In genomic region chr9:70959366-70959765, GRCh38 we compare ENCODE assay signal across 22 cellular contexts.
DNase-seq lines count a peak whose midpoint lies in the region; ATAC-seq, FAIRE-seq and TF ChIP-seq lines count a peak whose summit lies in the region.
"Had no signal": no experiment of that assay in that cellular context is flagged by ENCODE, and none has a peak within 500 bp of the region (broad histone marks: within the 10 kb centered on the region; RNA-seq: fewer than 3 reads in every experiment).

No MANE protein-coding gene starts in this region.

- H3K9ac ChIP-seq in endodermal cell (ENCODE audit: extremely low read depth, low read length, poor library complexity, severe bottlenecking): no peak overlapping the region

- H3K4me1 ChIP-seq in endodermal cell (ENCODE audit: control insufficient read depth, insufficient read depth, low read length) (peaks cover 29% of the 10 kb centered on the region), heart left ventricle (peaks cover 0 to 6% (median 0%) of the 10 kb centered on the region in 12 donors), PC-9 (replicated peaks; ENCODE audit: insufficient read depth) (peaks cover 17% of the 10 kb centered on the region)
- H3K4me1 ChIP-seq: BE2C had no signal

- H3F3A ChIP-seq in PC-9 (ENCODE audit: insufficient read depth, low read depth): no peaks in the 10 kb centered on the region

- H3K27ac ChIP-seq in endodermal cell (ENCODE audit: low read depth, low read length): no peak overlapping the region
- no peak overlapping the region for H3K27ac ChIP-seq in heart left ventricle
- H3K27ac ChIP-seq in PC-9: no peak overlapping the region
- H3K27ac ChIP-seq: HL-60 had no signal

- no peaks in the 10 kb centered on the region for H3K9me3 Mint-ChIP-seq in endodermal cell
- H3K9me3 Mint-ChIP-seq in nephron progenitor cell: no peaks in the 10 kb centered on the region
- H3K9me3 Mint-ChIP-seq: HFFc6 had no signal

- H3K36me3 Mint-ChIP-seq in endodermal cell (ENCODE audit: low read depth) (no peaks in the 10 kb centered on the region), nephron progenitor cell (ENCODE audit: low read depth) (no peaks in the 10 kb centered on the region)
- H3K36me3 Mint-ChIP-seq: CD4-positive, CD25-positive, alpha-beta regulatory T cell; CD8-positive, alpha-beta memory T cell had no signal

- no peaks in the 10 kb centered on the region for H3K27me3 Mint-ChIP-seq in endodermal cell (ENCODE audit: insufficient read depth)
- H3K27me3 Mint-ChIP-seq in nephron progenitor cell (ENCODE audit: low read depth, poor library complexity): peaks cover 4% of the 10 kb centered on the region

- POLR2A ChIA-PET in PC-9 (lab: Charles Lee; ENCODE audit: unreplicated experiment): no interaction called here

- H3K4me2 ChIP-seq in PC-9: no peak overlapping the region

- ATAC-seq in heart left ventricle: no peak
- ATAC-seq: GM12878 had no signal

- H3K4me1 Mint-ChIP-seq in endodermal cell (peaks cover 56% of the 10 kb centered on the region), nephron progenitor cell (peaks cover 5% of the 10 kb centered on the region)
- H3K4me1 Mint-ChIP-seq: CD4-positive, CD25-positive, alpha-beta regulatory T cell; CD8-positive, alpha-beta memory T cell had no signal

- no peak for TF ChIP-seq POLR2A in heart left ventricle (IDR thresholded peaks at IDR 0.05)

- no peak for FAIRE-seq in frontal cortex (lab: Jason Lieb, UNC)
- FAIRE-seq: A204.1, GM12878 had no signal

- DNase-seq in endodermal cell (no peak), fibroblast of villous mesenchyme (ENCODE audit: low read depth) (peak; percentile 51), nephron progenitor cell (no peak), frontal cortex (ENCODE audit: low spot score in 2 of 2) (no peak), heart left ventricle (no peak), PC-9 (no peak), T-helper 1 cell (no peak)
- DNase-seq: ACHN; BE2C; C1 segment of cervical spinal cord; CD4-positive, CD25-positive, alpha-beta regulatory T cell; CD8-positive, alpha-beta memory T cell; COR-L47; DMS 273 treated with DMSO at 0.1 percent for 48 hours; DMS53; DND-41; EL; HFFc6 had no signal

- BruUV-seq in PC-9 (replicated peaks; lab: Mats Ljungman, UMichigan): no TSS peak

- intact Hi-C loops in heart left ventricle (cut with DNase I) (loop anchor here in 1 of 10 donors (10.0 kb wide), 1 partner anchor 55 kb away; no protein-coding TSS in a partner anchor), PC-9 (cut with micrococcal nuclease; ENCODE audit: unreplicated experiment) (no loop called here)

- TF ChIP-seq CTCF in endodermal cell (conservative IDR thresholded peaks at IDR 0.05): no peak
- no peak for TF ChIP-seq CTCF in fibroblast of villous mesenchyme (IDR thresholded peaks at IDR 0.05; ENCODE audit: insufficient read depth, low read depth, low read length)
- no peak for TF ChIP-seq CTCF in nephron progenitor cell (IDR thresholded peaks at IDR 0.05)
- TF ChIP-seq CTCF in heart left ventricle (IDR thresholded peaks at IDR 0.05): no peak
- TF ChIP-seq CTCF in PC-9 (conservative IDR thresholded peaks at IDR 0.05): no peak

- H3K79me2 ChIP-seq in PC-9 (ENCODE audit: low read depth): no peaks in the 10 kb centered on the region

- H3K27ac Mint-ChIP-seq in endodermal cell: peak overlapping the region; percentile 56
- peak overlapping the region; percentile 12 for H3K27ac Mint-ChIP-seq in nephron progenitor cell
- H3K27ac Mint-ChIP-seq: CD4-positive, CD25-positive, alpha-beta regulatory T cell; CD8-positive, alpha-beta memory T cell; HFFc6 had no signal

- CTCF ChIA-PET in PC-9 (lab: Charles Lee): interaction anchor here (0.6 kb wide), 1 partner anchor 1168 kb away, joined by 5 read pairs; no protein-coding TSS in a partner anchor

- WGBS in endodermal cell (ENCODE audit: insufficient coverage in 1 of 2, insufficient read length in 1 of 2), 2 experiments: 86 to 100% methylated on average over 1 to 2 of the region's 2 CpGs
- 85 to 93% (median 89%) methylated on average over 2 of the region's 2 CpGs for WGBS in heart left ventricle, 4 donors

- H3K4me3 Mint-ChIP-seq in endodermal cell (no peak overlapping the region), nephron progenitor cell (no peak overlapping the region)
- H3K4me3 Mint-ChIP-seq: CD4-positive, CD25-positive, alpha-beta regulatory T cell; CD8-positive, alpha-beta memory T cell; HFFc6 had no signal

- H3K9me3 ChIP-seq in endodermal cell (ENCODE audit: control insufficient read depth, low read length): peaks cover 7% of the 10 kb centered on the region
- H3K9me3 ChIP-seq in heart left ventricle: no peaks in the 10 kb centered on the region
- H3K9me3 ChIP-seq in PC-9 (ENCODE audit: insufficient read depth, low read depth): no peaks in the 10 kb centered on the region
- H3K9me3 ChIP-seq: BE2C, HAP-1 had no signal

- no peaks in the 10 kb centered on the region for H3K36me3 ChIP-seq in endodermal cell (ENCODE audit: control insufficient read depth, insufficient read depth, low read length)
- H3K36me3 ChIP-seq in heart left ventricle: no peaks in the 10 kb centered on the region
- H3K36me3 ChIP-seq in PC-9 (ENCODE audit: low read depth): no peaks in the 10 kb centered on the region
- H3K36me3 ChIP-seq: BE2C, HAP-1 had no signal

- no peaks in the 10 kb centered on the region for H4K20me1 ChIP-seq in PC-9 (ENCODE audit: insufficient read depth)

- H3K4me3 ChIP-seq in endodermal cell (ENCODE audit: low read length) (no peak overlapping the region), fibroblast of villous mesenchyme (ENCODE audit: low read depth, low read length) (no peak overlapping the region), heart left ventricle (no peak overlapping the region), PC-9 (no peak overlapping the region)
- H3K4me3 ChIP-seq: GM12878, HAP-1 had no signal

- no peak overlapping the region for H2AFZ ChIP-seq in PC-9

- H3K9me2 ChIP-seq in PC-9 (ENCODE audit: insufficient read depth): no peaks in the 10 kb centered on the region

- H3K27me3 ChIP-seq in endodermal cell (ENCODE audit: control insufficient read depth, insufficient read depth, low read length, poor library complexity, severe bottlenecking) (no peaks in the 10 kb centered on the region), heart left ventricle (no peaks in the 10 kb centered on the region), PC-9 (ENCODE audit: insufficient read depth, low read depth) (no peaks in the 10 kb centered on the region)
- H3K27me3 ChIP-seq: BE2C had no signal
